Comparison of ENCODE assay signal across 9 cellular contexts in the genomic region with DNA sequence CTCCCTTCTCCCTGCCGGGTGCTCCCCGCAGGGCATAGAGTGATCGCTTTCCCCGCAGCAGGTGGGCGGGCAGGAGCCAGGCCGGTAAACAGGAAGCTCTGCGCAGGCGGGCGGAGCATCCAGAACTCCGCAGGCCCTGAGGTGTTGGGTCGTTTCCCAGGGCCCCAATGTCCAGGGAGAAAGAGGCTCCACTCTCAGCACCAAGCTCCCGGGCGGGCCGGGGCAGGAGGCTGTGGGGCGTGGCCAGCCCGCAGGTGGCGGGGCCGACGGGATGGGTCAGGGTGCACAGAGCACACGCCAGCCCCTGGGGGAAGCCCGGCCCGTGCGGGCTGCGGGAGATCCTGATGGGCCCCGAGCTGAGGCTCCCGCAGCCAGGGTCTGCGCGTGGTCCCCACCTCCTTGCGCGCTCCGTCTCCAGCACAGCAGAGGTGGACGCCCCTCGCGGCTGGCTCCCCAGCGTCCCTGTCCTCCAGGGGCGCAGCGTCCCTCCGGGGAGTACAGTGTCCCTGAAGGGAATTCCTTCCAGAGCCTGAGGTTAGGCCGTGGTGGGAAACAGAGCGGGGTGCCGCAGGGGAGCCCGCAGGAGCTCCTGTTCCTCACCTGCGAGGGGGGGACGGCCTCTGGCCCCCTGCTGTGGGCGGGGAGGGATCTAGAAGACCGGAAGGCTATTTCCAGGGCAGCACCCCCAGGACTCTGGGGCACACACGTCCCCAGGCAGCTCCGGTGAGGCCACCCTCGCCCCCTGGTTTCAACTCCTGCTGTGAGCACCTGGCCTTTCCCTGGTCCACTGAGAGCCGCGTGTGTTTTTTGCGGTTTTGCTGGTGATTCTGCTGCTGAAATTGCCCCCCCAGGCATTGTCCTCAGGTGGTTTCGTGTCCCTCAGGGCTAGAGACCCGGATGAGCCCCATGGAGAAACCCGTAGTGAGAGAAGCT. TPM values are rescaled to one million over a fixed set of nuclear protein-coding genes. Genes with fewer than 3 reads are reported as not detected.
DNase-seq lines count a peak whose midpoint lies in the region; ATAC-seq lines count a peak whose summit lies in the region.
"Had no signal": no experiment of that assay in that cellular context is flagged by ENCODE, and none has a peak within 500 bp of the region (broad histone marks: within the 10 kb centered on the region; RNA-seq: fewer than 3 reads in every experiment).

No MANE protein-coding gene starts in this region.

- peaks cover 41% of the 10 kb centered on the region for H3K4me1 Mint-ChIP-seq in activated T-cell treated with anti-CD3 and anti-CD28 coated beads, Interleukin-2, amount 50 U/mL, for 72 hours (ENCODE audit: low read depth)

- peak; percentile 61 to 64 for ATAC-seq in activated T-cell treated with anti-CD3 and anti-CD28 coated beads, Interleukin-2, amount 50 U/mL, for 72 hours (replicated peaks in 1 of 2)
- ATAC-seq in stimulated activated naive CD8-positive, alpha-beta T cell treated with anti-CD3 and anti-CD28 coated beads, Interleukin-15, Interleukin-2, amounts not matched to agents 100 U/mL and 50 U/mL, for 24 hours, result peak; percentile 17
- no peak for ATAC-seq in GM19328 (IDR thresholded peaks at IDR 0.05; ENCODE audit: unreplicated experiment)
- ATAC-seq in GM18498 (IDR thresholded peaks at IDR 0.05; ENCODE audit: unreplicated experiment), result no peak

- peaks cover 6 to 14% of the 10 kb centered on the region in 2 donors for H3K36me3 Mint-ChIP-seq in activated T-cell treated with anti-CD3 and anti-CD28 coated beads, Interleukin-2, amount 50 U/mL, for 72 hours (ENCODE audit: insufficient read depth in 2 of 2)

- peak overlapping the region; percentile 72 to 89 for H3K4me3 Mint-ChIP-seq in activated T-cell treated with anti-CD3 and anti-CD28 coated beads, Interleukin-2, amount 50 U/mL, for 72 hours

- H3K27me3 Mint-ChIP-seq in activated T-cell treated with anti-CD3 and anti-CD28 coated beads, Interleukin-2, amount 50 U/mL, for 72 hours (ENCODE audit: low read depth), result no peaks in the 10 kb centered on the region

- DNase-seq in DMS79 treated with DMSO at 0.1 percent for 48 hours (lab: John Stamatoyannopoulos, UW) (peak; percentile 30), DMS79 (lab: John Stamatoyannopoulos, UW) (no peak), iPS-NIHi11 (ENCODE audit: low spot score) (peak; percentile 77), KBM-7 (no peak)
- peak; percentile 46 to 55 for DNase-seq in activated T-cell treated with anti-CD3 and anti-CD28 coated beads, Interleukin-2, amount 50 U/mL, for 72 hours
- peak; percentile 49 for DNase-seq in stimulated activated naive CD8-positive, alpha-beta T cell treated with anti-CD3 and anti-CD28 coated beads, Interleukin-15, Interleukin-2, amounts not matched to agents 100 U/mL and 50 U/mL, for 24 hours

- in situ Hi-C loops in KBM-7 (cut with MboI; ENCODE audit: low pct_unique_long_range_greater_than_20kb, low sequenced_read_pairs), result no loop called here

- peaks cover 3 to 7% of the 10 kb centered on the region in 2 donors for H3K9me3 Mint-ChIP-seq in activated T-cell treated with anti-CD3 and anti-CD28 coated beads, Interleukin-2, amount 50 U/mL, for 72 hours

- H3K27ac Mint-ChIP-seq in activated T-cell treated with anti-CD3 and anti-CD28 coated beads, Interleukin-2, amount 50 U/mL, for 72 hours, result peak overlapping the region; percentile 26

RNA-seq across cellular contexts. Expression of gene PIP5K1C, which starts 12.2 kb away (rescaled TPM):
- 10 to 100 TPM; 16.0 to 21.0 TPM for total RNA-seq in activated T-cell treated with anti-CD3 and anti-CD28 coated beads, Interleukin-2, amount 50 U/mL, for 72 hours

RNA-seq across cellular contexts. Expression of gene TJP3, which starts 20.1 kb away (rescaled TPM):
- 1 to 10 TPM; 1.7 to 5.8 TPM for total RNA-seq in activated T-cell treated with anti-CD3 and anti-CD28 coated beads, Interleukin-2, amount 50 U/mL, for 72 hours
- total RNA-seq: fibroblast of lung had no signal

Comparison
In these comparisons a context has a peak if more than half of its experiments do, and no peak if none do; other contexts are left out.
1. DNase-seq: peak in DMS79 treated with DMSO at 0.1 percent for 48 hours (single experiment), activated T-cell treated with anti-CD3 and anti-CD28 coated beads, Interleukin-2, amount 50 U/mL, for 72 hours (2 of 2), iPS-NIHi11 (single experiment) and stimulated activated naive CD8-positive, alpha-beta T cell treated with anti-CD3 and anti-CD28 coated beads, Interleukin-15, Interleukin-2, amounts not matched to agents 100 U/mL and 50 U/mL, for 24 hours (single experiment); none in DMS79 (single experiment) and KBM-7 (single experiment).
2. ATAC-seq: peak in activated T-cell treated with anti-CD3 and anti-CD28 coated beads, Interleukin-2, amount 50 U/mL, for 72 hours (2 of 2) and stimulated activated naive CD8-positive, alpha-beta T cell treated with anti-CD3 and anti-CD28 coated beads, Interleukin-15, Interleukin-2, amounts not matched to agents 100 U/mL and 50 U/mL, for 24 hours (single experiment); none in GM19328 (single experiment) and GM18498 (single experiment).